ENCODE assay signal across 8 cellular contexts in the genomic region with DNA sequence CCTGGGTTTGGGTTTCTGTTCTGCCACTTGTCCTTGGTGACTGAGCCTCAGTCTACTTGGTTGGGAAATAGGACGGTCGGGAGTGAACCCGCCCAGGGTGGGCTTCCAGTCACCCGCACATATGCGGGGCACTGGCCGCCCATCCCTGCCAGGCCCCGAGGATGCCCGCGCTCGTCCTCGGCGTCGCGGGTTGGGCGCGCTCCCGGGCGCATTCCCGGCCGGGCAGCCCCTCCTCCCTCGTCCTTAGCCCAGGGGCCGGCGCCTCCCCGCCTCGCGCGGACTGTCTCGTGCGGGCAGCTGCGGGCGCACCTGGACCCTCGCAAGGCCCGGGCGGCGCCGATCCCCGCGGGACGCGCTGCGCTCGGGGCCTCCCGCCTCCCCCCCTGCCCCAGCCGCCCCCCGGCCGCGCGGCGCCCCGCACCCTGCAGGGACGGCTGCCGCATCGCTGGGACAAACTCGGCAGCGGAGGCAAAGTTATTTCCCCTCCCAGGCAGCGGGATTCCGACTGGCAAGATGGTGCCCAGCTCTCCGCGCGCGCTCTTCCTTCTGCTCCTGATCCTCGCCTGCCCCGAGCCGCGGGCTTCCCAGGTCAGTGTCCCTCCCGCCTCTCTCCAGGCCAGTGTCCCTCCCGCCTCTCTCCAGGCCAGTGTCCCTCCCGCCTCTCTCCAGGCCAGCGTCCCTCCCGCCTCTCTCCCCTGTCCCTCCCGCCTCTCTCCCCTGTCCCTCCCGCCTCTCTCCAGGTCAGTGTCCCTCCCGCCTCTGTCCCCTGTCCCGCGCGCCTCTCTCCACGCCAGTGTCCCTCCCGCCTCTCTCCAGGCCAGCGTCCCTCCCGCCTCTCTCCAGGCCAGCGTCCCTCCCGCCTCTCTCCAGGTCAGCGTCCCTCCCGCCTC. TPM values are rescaled to one million over a fixed set of nuclear protein-coding genes. Genes with fewer than 3 reads are reported as not detected.
DNase-seq lines count a peak whose midpoint lies in the region; ATAC-seq and TF ChIP-seq lines count a peak whose summit lies in the region.

Gene FBLN7 (plus strand): TSS at position 243 of the 890 bp plus-strand sequence. CDS start 271 bp downstream, at position 514.

- BruUV-seq in A673 (replicated peaks; lab: Mats Ljungman, UMichigan) = no TSS peak

- peak within 1 kb of the TSS; percentile 30 for H3K4me3 Mint-ChIP-seq in activated CD4-positive, alpha-beta memory T cell treated with anti-CD3 and anti-CD28 coated beads, Interleukin-2, amount 10 ng/mL, durations not matched to agents 7 days and 5 days

- ATAC-seq in gastrocnemius medialis = peak in 1 of 2 donors; percentile 33
- no peak for ATAC-seq in HG03457 (IDR thresholded peaks at IDR 0.05; ENCODE audit: unreplicated experiment)
- no peak for ATAC-seq in GM19324 (IDR thresholded peaks at IDR 0.05; ENCODE audit: low FRiP score, unreplicated experiment)

- CTCF ChIA-PET in A673 (lab: Charles Lee) = no interaction called here
- CTCF ChIA-PET in activated CD4-positive, alpha-beta memory T cell treated with anti-CD3 and anti-CD28 coated beads, Interleukin-2, amount 10 ng/mL, durations not matched to agents 7 days and 5 days (lab: Charles Lee) = no interaction called here

- peaks cover 7% of the 10 kb centered on the region for H3K9me3 Mint-ChIP-seq in activated CD4-positive, alpha-beta memory T cell treated with anti-CD3 and anti-CD28 coated beads, Interleukin-2, amount 10 ng/mL, durations not matched to agents 7 days and 5 days

- TF ChIP-seq CTCF in A673 (conservative IDR thresholded peaks at IDR 0.05; ENCODE audit: low read depth, low read length) (no peak), GM13976 (IDR thresholded peaks at IDR 0.05; ENCODE audit: borderline replicate concordance, control extremely low read depth, extremely low read depth, insufficient read depth, missing control alignments) (no peak), right atrium auricular region (IDR thresholded peaks at IDR 0.05) (no peak), gastrocnemius medialis (IDR thresholded peaks at IDR 0.05 in 4 of 5, conservative IDR thresholded peaks at IDR 0.05 in 1 of 5) (no peak)

- H3K4me3 ChIP-seq in A673 (ENCODE audit: low read depth, low read length, poor library complexity, severe bottlenecking) (peak within 1 kb of the TSS; percentile 50), right atrium auricular region (peak within 1 kb of the TSS; percentile 46 to 57), gastrocnemius medialis (peak within 1 kb of the TSS; percentile 46 to 61 (median 51))

- H3K27ac Mint-ChIP-seq in activated CD4-positive, alpha-beta memory T cell treated with anti-CD3 and anti-CD28 coated beads, Interleukin-2, amount 10 ng/mL, durations not matched to agents 7 days and 5 days = no peak within 1 kb of the TSS

- POLR2A ChIA-PET in A673 (lab: Charles Lee; ENCODE audit: low non-redundant PET) = no interaction called here
- POLR2A ChIA-PET in activated CD4-positive, alpha-beta memory T cell treated with anti-CD3 and anti-CD28 coated beads, Interleukin-2, amount 10 ng/mL, durations not matched to agents 7 days and 5 days (lab: Charles Lee) = interaction anchor here (1.1 to 1.5 kb wide), 2 partner anchors 16 to 116 kb away, joined by 4 to 6 read pairs; no protein-coding TSS in a partner anchor

- peaks cover 7% of the 10 kb centered on the region for H3K4me1 Mint-ChIP-seq in activated CD4-positive, alpha-beta memory T cell treated with anti-CD3 and anti-CD28 coated beads, Interleukin-2, amount 10 ng/mL, durations not matched to agents 7 days and 5 days

- H3K4me1 ChIP-seq in A673 (ENCODE audit: insufficient read depth, low read length, poor library complexity, severe bottlenecking) = peaks cover 6% of the 10 kb centered on the region
- peaks cover 0 to 10% of the 10 kb centered on the region in 2 donors for H3K4me1 ChIP-seq in right atrium auricular region
- H3K4me1 ChIP-seq in gastrocnemius medialis = peaks cover 0 to 4% of the 10 kb centered on the region in 2 donors

- peaks cover 46% of the 10 kb centered on the region for H3K27me3 Mint-ChIP-seq in activated CD4-positive, alpha-beta memory T cell treated with anti-CD3 and anti-CD28 coated beads, Interleukin-2, amount 10 ng/mL, durations not matched to agents 7 days and 5 days

- H3K36me3 ChIP-seq in A673 (ENCODE audit: insufficient read depth, low read length, poor library complexity, severe bottlenecking) (no peaks in the 10 kb centered on the region), right atrium auricular region (no peaks in the 10 kb centered on the region), gastrocnemius medialis (no peaks in the 10 kb centered on the region)

- intact Hi-C loops in A673 (cut with micrococcal nuclease; ENCODE audit: unreplicated experiment) = no loop called here
- intact Hi-C loops in gastrocnemius medialis (cut with DNase I; ENCODE audit: low total_unique reads) = no loop called here

- DNase-seq in A673 (ENCODE audit: low spot score) (peak; percentile 46), GM13976 (ENCODE audit: low spot score) (peak; percentile 38), right atrium auricular region (ENCODE audit: low spot score) (peak; percentile 50), gastrocnemius medialis (no peak), NCI-H1048 (lab: John Stamatoyannopoulos, UW) (no peak)
- no peak for DNase-seq in activated CD4-positive, alpha-beta memory T cell treated with anti-CD3 and anti-CD28 coated beads, Interleukin-2, amount 10 ng/mL, durations not matched to agents 7 days and 5 days

- H3K9me3 ChIP-seq in A673 (ENCODE audit: low read depth, low read length, poor library complexity, severe bottlenecking) (no peaks in the 10 kb centered on the region), right atrium auricular region (peaks cover 0 to under 1% of the 10 kb centered on the region in 2 donors), gastrocnemius medialis (no peaks in the 10 kb centered on the region)

- TF ChIP-seq POLR2A in gastrocnemius medialis (IDR thresholded peaks at IDR 0.05) = no peak

- H3K27ac ChIP-seq in A673 (ENCODE audit: low read depth, low read length, poor library complexity, severe bottlenecking) (no peak within 1 kb of the TSS), right atrium auricular region (no peak within 1 kb of the TSS), gastrocnemius medialis (peak within 1 kb of the TSS in 1 of 4 donors; percentile 38)

- H3K36me3 Mint-ChIP-seq in activated CD4-positive, alpha-beta memory T cell treated with anti-CD3 and anti-CD28 coated beads, Interleukin-2, amount 10 ng/mL, durations not matched to agents 7 days and 5 days (ENCODE audit: low read depth) = peaks cover 5% of the 10 kb centered on the region

- H3K27me3 ChIP-seq in A673 (replicated peaks; ENCODE audit: insufficient read depth, low read depth, low read length, poor library complexity) (no peaks in the 10 kb centered on the region), right atrium auricular region (no peaks in the 10 kb centered on the region), gastrocnemius medialis (peaks cover 0 to 16% (median 0%) of the 10 kb centered on the region in 3 donors)

- in situ Hi-C loops in GM13976 (cut with MboI; ENCODE audit: low sequenced_read_pairs, unreplicated experiment) = no loop called here
- in situ Hi-C loops in gastrocnemius medialis (cut with MboI; ENCODE audit: low sequenced_read_pairs in 4 of 4) = no loop called here

RNA-seq across cellular contexts. Expression of gene FBLN7, which starts in this region (rescaled TPM):
- total RNA-seq in A673 (2021) = 4.1 and 5.1 TPM in 2 replicates
- 1 to 10 TPM; 7.3 to 8.4 TPM for total RNA-seq in activated CD4-positive, alpha-beta memory T cell treated with anti-CD3 and anti-CD28 coated beads, Interleukin-2, amount 10 ng/mL, durations not matched to agents 7 days and 5 days
- total RNA-seq in right atrium auricular region = 1 to 10 TPM in 1 of 2 donors, under 1 TPM in 1; 0.86 to 3.5 TPM
- 1 to 10 TPM in 1 of 4 donors, under 1 TPM in 3; 0.41 to 3.3 (median 0.54) TPM for total RNA-seq in gastrocnemius medialis

Comparison
In these comparisons a context has a peak if more than half of its experiments do, and no peak if none do; other contexts are left out.
1. DNase-seq: peak in A673 (single experiment), GM13976 (single experiment) and right atrium auricular region (single experiment); none in activated CD4-positive, alpha-beta memory T cell treated with anti-CD3 and anti-CD28 coated beads, Interleukin-2, amount 10 ng/mL, durations not matched to agents 7 days and 5 days (single experiment), gastrocnemius medialis (0 of 2) and NCI-H1048 (single experiment).
2. Peak in every context shown above with its lines, with median percentiles within 50 percentile points of each other: H3K4me3 ChIP-seq.